ENCODE assay signal across 13 cellular contexts in genomic region chr13:23751195-23751594, GRCh38.
DNase-seq lines count a peak whose midpoint lies in the region; ATAC-seq and TF ChIP-seq lines count a peak whose summit lies in the region.
"Had no signal": no experiment of that assay in that cellular context is flagged by ENCODE, and none has a peak within 500 bp of the region (broad histone marks: within the 10 kb centered on the region; RNA-seq: fewer than 3 reads in every experiment).

No MANE protein-coding gene starts in this region.

- peak overlapping the region; percentile 71 for H4K5ac ChIP-seq in IMR-90 (ENCODE audit: low read depth, low read length)

- no peak overlapping the region for H3K56ac ChIP-seq in IMR-90 (ENCODE audit: extremely low read depth, insufficient read depth, low read length)

- H3K27me3 ChIP-seq in IMR-90 (ENCODE audit: control insufficient read depth, insufficient read depth, low read length) (no peaks in the 10 kb centered on the region), upper lobe of left lung (no peaks in the 10 kb centered on the region), neuronal stem cell (ENCODE audit: control insufficient read depth in 3 of 3, insufficient read depth in 3 of 3, low read depth in 1 of 3, low read length in 3 of 3) (no peaks in the 10 kb centered on the region)

- H3K9me1 ChIP-seq in IMR-90 (ENCODE audit: insufficient read depth, low read length) = peaks cover 25% of the 10 kb centered on the region

- H3K4me1 ChIP-seq in IMR-90 (ENCODE audit: control insufficient read depth, insufficient read depth, low read length) = peaks cover 30% of the 10 kb centered on the region
- peaks cover 17 to 32% (median 31%) of the 10 kb centered on the region in 4 donors for H3K4me1 ChIP-seq in upper lobe of left lung
- peaks cover 0 to 29% of the 10 kb centered on the region in 2 donors for H3K4me1 ChIP-seq in neuronal stem cell (ENCODE audit: control insufficient read depth in 2 of 2, insufficient read depth in 1 of 2, low read depth in 1 of 2, low read length in 2 of 2)

- H3K27ac Mint-ChIP-seq in naive thymus-derived CD8-positive, alpha-beta T cell = no peak overlapping the region
- H3K27ac Mint-ChIP-seq: stimulated activated naive B cell treated with anti-CD40 and anti-IgM and Interleukin-4, amounts not matched to agents 10 μg/mL and 1 μg/mL and 100 μg/mL, for 72 hours had no signal

- H4K91ac ChIP-seq in IMR-90 (ENCODE audit: insufficient read depth, low read depth, low read length) (peak overlapping the region; percentile 80; the same call in 1 of the 2 replicates), neuronal stem cell (ENCODE audit: low read depth, low read length, poor library complexity) (no peak overlapping the region)

- H2BK20ac ChIP-seq in IMR-90 (ENCODE audit: low read depth, low read length) = no peak overlapping the region

- H4K8ac ChIP-seq in IMR-90 (ENCODE audit: low read depth in 2 of 2, low read length in 2 of 2) (peak overlapping the region in 1 of 2 experiments; percentile 75; a peak in 1 of 4 replicates), neuronal stem cell (ENCODE audit: low read depth, low read length) (no peak overlapping the region)

- CTCF ChIA-PET in GM10248 (lab: Yijun Ruan, JAX) = interaction anchor here (1.0 to 2.1 kb wide), 9 partner anchors 9 to 240 kb away, joined by 3 to 12 read pairs (median 3); no protein-coding TSS in a partner anchor
- CTCF ChIA-PET in IMR-90 (lab: Yijun Ruan, JAX) = interaction anchor here (0.8 to 0.9 kb wide), 2 partner anchors 9 to 21 kb away, joined by 3 read pairs; no protein-coding TSS in a partner anchor

- TF ChIP-seq RAD21 in IMR-90 (IDR thresholded peaks at IDR 0.05; ENCODE audit: low read length) = no peak

- no peak overlapping the region for H3K4me3 Mint-ChIP-seq in naive thymus-derived CD8-positive, alpha-beta T cell
- H3K4me3 Mint-ChIP-seq: IgD-negative memory B cell; stimulated activated naive B cell treated with anti-CD40 and anti-IgM and Interleukin-4, amounts not matched to agents 10 μg/mL and 1 μg/mL and 100 μg/mL, for 72 hours had no signal

- intact Hi-C loops in IMR-90 (cut with micrococcal nuclease) = loop anchor here (5.0 kb wide), 1 partner anchor 74 kb away; no protein-coding TSS in a partner anchor

- TF ChIP-seq EP300 in upper lobe of left lung (IDR thresholded peaks at IDR 0.05) = no peak

- H3K4me2 ChIP-seq in IMR-90 (ENCODE audit: low read depth, low read length) = no peak overlapping the region
- H3K4me2 ChIP-seq in neuronal stem cell (ENCODE audit: insufficient read depth, low read length, poor library complexity, severe bottlenecking) = no peak overlapping the region

- H3K9me3 ChIP-seq in IMR-90 (ENCODE audit: control insufficient read depth, insufficient read depth, low read length) = no peaks in the 10 kb centered on the region
- no peaks in the 10 kb centered on the region for H3K9me3 ChIP-seq in upper lobe of left lung
- no peaks in the 10 kb centered on the region for H3K9me3 ChIP-seq in neuronal stem cell (replicated peaks in 1 of 2; ENCODE audit: control insufficient read depth in 2 of 2, insufficient read depth in 1 of 2, low read depth in 1 of 2, low read length in 2 of 2)

- dilution Hi-C loops in IMR-90 (cut with HindIII; ENCODE audit: low sequenced_read_pairs, unreplicated experiment) = no loop called here

- H2BK120ac ChIP-seq in IMR-90 (ENCODE audit: low read depth, low read length) (peak overlapping the region; percentile 87), neuronal stem cell (ENCODE audit: low read depth, low read length) (no peak overlapping the region)

- H3K4ac ChIP-seq in IMR-90 (ENCODE audit: low read depth, low read length) (peak overlapping the region; percentile 74; the same call in 1 of the 2 replicates), neuronal stem cell (ENCODE audit: low read length) (no peak overlapping the region)

- no peak overlapping the region for H2AK9ac ChIP-seq in IMR-90 (replicated peaks; ENCODE audit: low read depth, low read length, poor library complexity)

- no peaks in the 10 kb centered on the region for H4K20me1 ChIP-seq in IMR-90 (ENCODE audit: insufficient read depth, low read length)

- POLR2A ChIA-PET in GM10248 (lab: Yijun Ruan, JAX) (no interaction called here), IMR-90 (lab: Charles Lee; ENCODE audit: unreplicated experiment) (no interaction called here)
- POLR2A ChIA-PET in naive thymus-derived CD8-positive, alpha-beta T cell (lab: Charles Lee) = no interaction called here

- H3K36me3 Mint-ChIP-seq in naive thymus-derived CD8-positive, alpha-beta T cell = peaks cover 9 to 32% (median 29%) of the 10 kb centered on the region in 3 donors

- DNase-seq in GM10248 (ENCODE audit: extremely low spot score) = peak; percentile 31
- peak; percentile 53 for DNase-seq in IMR-90
- DNase-seq in epithelial cell of esophagus (ENCODE audit: low read depth) = peak; percentile 89
- DNase-seq in upper lobe of left lung = no peak
- no peak for DNase-seq in neuronal stem cell (ENCODE audit: low spot score)
- DNase-seq in naive thymus-derived CD8-positive, alpha-beta T cell = no peak
- DNase-seq: anterior cingulate cortex; kidney; stimulated activated naive B cell treated with anti-CD40 and anti-IgM and Interleukin-4, amounts not matched to agents 10 μg/mL and 1 μg/mL and 100 μg/mL, for 72 hours had no signal

- H3K36me3 ChIP-seq in IMR-90 (ENCODE audit: control insufficient read depth, insufficient read depth, low read length) (peaks cover 4% of the 10 kb centered on the region; the same call in 1 of the 2 replicates), upper lobe of left lung (no peaks in the 10 kb centered on the region), neuronal stem cell (replicated peaks in 1 of 2; ENCODE audit: control insufficient read depth in 2 of 2, insufficient read depth in 2 of 2, low read length in 2 of 2) (no peaks in the 10 kb centered on the region)

- H3K23ac ChIP-seq in IMR-90 (ENCODE audit: low read depth, low read length) (peak overlapping the region; percentile 21; the same call in 1 of the 2 replicates), neuronal stem cell (ENCODE audit: low read depth, low read length, poor library complexity) (no peak overlapping the region)

- H2BK5ac ChIP-seq in IMR-90 (ENCODE audit: low read depth, low read length, poor library complexity, severe bottlenecking) (peak overlapping the region; percentile 96), neuronal stem cell (ENCODE audit: low read length) (no peak overlapping the region)

- H3K4me3 ChIP-seq in IMR-90 (ENCODE audit: insufficient read depth, low read depth, low read length) (no peak overlapping the region), epithelial cell of esophagus (ENCODE audit: low read length) (no peak overlapping the region), upper lobe of left lung (no peak overlapping the region), neuronal stem cell (ENCODE audit: low read length in 2 of 2) (no peak overlapping the region)

- H3K14ac ChIP-seq in IMR-90 (replicated peaks; ENCODE audit: low read depth, low read length) = no peak overlapping the region
- H3K14ac ChIP-seq in neuronal stem cell (ENCODE audit: low read length) = no peak overlapping the region

- H3K9ac ChIP-seq in IMR-90 (ENCODE audit: low read depth, low read length) (no peak overlapping the region), neuronal stem cell (ENCODE audit: low read depth, low read length, poor library complexity) (no peak overlapping the region)

- H3K27ac ChIP-seq in IMR-90 (ENCODE audit: insufficient read depth, low read length) (peak overlapping the region; percentile 97; the same call in 1 of the 2 replicates), upper lobe of left lung (no peak overlapping the region), neuronal stem cell (replicated peaks; ENCODE audit: low read length) (no peak overlapping the region)

- H2AFZ ChIP-seq in IMR-90 (replicated peaks; ENCODE audit: low read length, poor library complexity) (no peak overlapping the region), neuronal stem cell (ENCODE audit: low read length) (no peak overlapping the region)

- H3K18ac ChIP-seq in IMR-90 (ENCODE audit: low read depth, low read length) (peak overlapping the region; percentile 84), neuronal stem cell (ENCODE audit: low read length) (no peak overlapping the region)

- no peak overlapping the region for H2BK12ac ChIP-seq in neuronal stem cell (ENCODE audit: low read length)

- peaks cover 0 to 21% (median 1%) of the 10 kb centered on the region in 4 donors for H3K4me1 Mint-ChIP-seq in naive thymus-derived CD8-positive, alpha-beta T cell

- H2AK5ac ChIP-seq in IMR-90 (ENCODE audit: low read depth, low read length) (no peak overlapping the region), neuronal stem cell (ENCODE audit: low read depth, low read length) (no peak overlapping the region)

- no peaks in the 10 kb centered on the region for H3K9me3 Mint-ChIP-seq in naive thymus-derived CD8-positive, alpha-beta T cell
- H3K9me3 Mint-ChIP-seq: IgD-negative memory B cell; stimulated activated naive B cell treated with anti-CD40 and anti-IgM and Interleukin-4, amounts not matched to agents 10 μg/mL and 1 μg/mL and 100 μg/mL, for 72 hours had no signal

- no TSS peak for BruUV-seq in IMR-90 (replicated peaks; lab: Mats Ljungman, UMichigan)

- peak; percentile 49 for ATAC-seq in GM19351 (IDR thresholded peaks at IDR 0.05; ENCODE audit: unreplicated experiment)
- no peak for ATAC-seq in IMR-90 (ENCODE audit: low read depth)
- ATAC-seq in upper lobe of left lung (ENCODE audit: low FRiP score in 2 of 2) = no peak
- no peak for ATAC-seq in naive thymus-derived CD8-positive, alpha-beta T cell
- no peak for ATAC-seq in GM18519 (IDR thresholded peaks at IDR 0.05; ENCODE audit: low FRiP score, unreplicated experiment)
- ATAC-seq: Right ventricle myocardium inferior; stimulated activated naive B cell treated with anti-CD40 and anti-IgM and Interleukin-4, amounts not matched to agents 10 μg/mL and 1 μg/mL and 100 μg/mL, for 72 hours had no signal

- H2BK15ac ChIP-seq in IMR-90 (ENCODE audit: low read depth, low read length) = no peak overlapping the region
- no peak overlapping the region for H2BK15ac ChIP-seq in neuronal stem cell (ENCODE audit: low read length)

- no CpG with 5 or more reads among the region's 5 CpGs for WGBS in IMR-90 (ENCODE audit: extremely low coverage in 2 of 2, insufficient read length in 1 of 2), 2 experiments
- 82 to 84% methylated on average over 5 of the region's 5 CpGs for WGBS in upper lobe of left lung, 2 donors
- WGBS in neuronal stem cell (ENCODE audit: extremely low coverage in 2 of 2, insufficient read length in 2 of 2, insufficient replicate concordance in 1 of 2), 2 donors = no CpG with 5 or more reads among the region's 5 CpGs

- H3K79me1 ChIP-seq in IMR-90 (ENCODE audit: low read depth in 1 of 2, low read length in 2 of 2) (peaks cover 0 to 7% of the 10 kb centered on the region in 2 experiments; a peak in 2 of 4 replicates), neuronal stem cell (ENCODE audit: low read depth, low read length) (no peaks in the 10 kb centered on the region)

- TF ChIP-seq CTCF in GM10248 (IDR thresholded peaks at IDR 0.05; ENCODE audit: control extremely low read depth, extremely low read depth, low read depth, missing control alignments) (no peak), IMR-90 (conservative IDR thresholded peaks at IDR 0.05; ENCODE audit: low read depth, low read length) (no peak), epithelial cell of esophagus (IDR thresholded peaks at IDR 0.05; ENCODE audit: insufficient read depth, low read depth, low read length, missing control alignments) (no peak), upper lobe of left lung (IDR thresholded peaks at IDR 0.05) (no peak)

- H3K27me3 Mint-ChIP-seq in naive thymus-derived CD8-positive, alpha-beta T cell = no peaks in the 10 kb centered on the region
- H3K27me3 Mint-ChIP-seq: IgD-negative memory B cell had no signal

- TF ChIP-seq POLR2A in IMR-90 (IDR thresholded peaks at IDR 0.05; ENCODE audit: low read depth, low read length) = no peak
- no peak for TF ChIP-seq POLR2A in upper lobe of left lung (IDR thresholded peaks at IDR 0.05)

- in situ Hi-C loops in IMR-90 (cut with MboI; ENCODE audit: low sequenced_read_pairs) = no loop called here

Comparison
In these comparisons a context has a peak if more than half of its experiments do, and no peak if none do; other contexts are left out.
1. DNase-seq: peak in GM10248 (single experiment), IMR-90 (single experiment) and epithelial cell of esophagus (single experiment); none in upper lobe of left lung (0 of 2), neuronal stem cell (single experiment) and naive thymus-derived CD8-positive, alpha-beta T cell (0 of 10).